Comparison of ENCODE assay signal across 16 cellular contexts in the genomic region with DNA sequence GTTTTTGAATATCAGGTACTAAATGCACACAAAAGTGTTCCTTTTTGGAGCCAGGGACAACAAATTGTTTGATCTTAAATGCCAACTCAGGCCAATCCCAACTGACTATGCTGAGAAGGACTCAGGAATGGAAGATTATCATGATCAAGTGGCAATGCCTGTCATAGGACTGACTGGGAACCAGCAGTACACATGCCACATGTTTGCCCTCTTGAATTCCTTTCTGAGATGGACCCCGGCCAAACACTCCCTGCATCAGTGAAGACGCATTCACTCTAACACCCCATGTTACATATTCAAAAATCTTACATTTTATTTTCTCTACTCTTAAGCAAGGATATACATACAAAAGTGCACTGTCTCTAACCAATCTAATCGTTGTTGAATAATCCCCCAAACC. TPM values are rescaled to one million over a fixed set of nuclear protein-coding genes. Genes with fewer than 3 reads are reported as not detected.
A peak's percentile ranks its signal among the peaks of the same experiment; 100 is the strongest.
DNase-seq lines count a peak whose midpoint lies in the region; ATAC-seq and TF ChIP-seq lines count a peak whose summit lies in the region.
"Had no signal": no experiment of that assay in that cellular context is flagged by ENCODE, and none has a peak within 500 bp of the region (broad histone marks: within the 10 kb centered on the region; RNA-seq: fewer than 3 reads in every experiment).

No MANE protein-coding gene starts in this region.

- H3K4me3 Mint-ChIP-seq in HFFc6 (no peak overlapping the region), osteocyte (ENCODE audit: unreplicated experiment) (no peak overlapping the region)
- H3K4me3 Mint-ChIP-seq: CD4-positive, alpha-beta T cell had no signal

- H3K27me3 ChIP-seq in lower lobe of right lung (ENCODE audit: low read depth) (no peaks in the 10 kb centered on the region), upper lobe of right lung (no peaks in the 10 kb centered on the region)

- no peak for TF ChIP-seq CTCF in HFFc6 (IDR thresholded peaks at IDR 0.05)
- no peak for TF ChIP-seq CTCF in lower lobe of right lung (IDR thresholded peaks at IDR 0.05)
- no peak for TF ChIP-seq CTCF in upper lobe of right lung (IDR thresholded peaks at IDR 0.05)
- TF ChIP-seq CTCF in osteocyte (IDR thresholded peaks at IDR 0.05) = no peak

- H3K9me3 ChIP-seq in lower lobe of right lung (no peaks in the 10 kb centered on the region), upper lobe of right lung (no peaks in the 10 kb centered on the region)
- H3K9me3 ChIP-seq: A549, Caco-2 had no signal

- DNase-seq in Right ventricle myocardium inferior (ENCODE audit: missing footprints) (no peak), cardiac septum (ENCODE audit: low spot score) (no peak), HFFc6 (no peak), lower lobe of right lung (no peak), upper lobe of right lung (no peak), osteocyte (ENCODE audit: extremely low spot score, unreplicated experiment) (no peak)
- DNase-seq: AML-193; Caco-2; CD4-positive, alpha-beta T cell; GOT3; H7 had no signal

- H3K27me3 Mint-ChIP-seq in HFFc6 (ENCODE audit: insufficient read depth) (peaks cover 1% of the 10 kb centered on the region), osteocyte (ENCODE audit: unreplicated experiment) (no peaks in the 10 kb centered on the region)

- peaks cover 65% of the 10 kb centered on the region for H3K4me1 Mint-ChIP-seq in HFFc6 (ENCODE audit: low read depth)
- peaks cover 25% of the 10 kb centered on the region for H3K4me1 Mint-ChIP-seq in osteocyte (ENCODE audit: unreplicated experiment)

- H3K27ac ChIP-seq in lower lobe of right lung = no peak overlapping the region
- H3K27ac ChIP-seq in upper lobe of right lung = no peak overlapping the region
- H3K27ac ChIP-seq: 22Rv1, A549, C4-2B had no signal

- ATAC-seq in Right ventricle myocardium inferior = peak; percentile 46
- ATAC-seq in lower lobe of right lung = peak; percentile 60 to 63
- peak; percentile 67 for ATAC-seq in upper lobe of right lung
- ATAC-seq in HG03521 (IDR thresholded peaks at IDR 0.05; ENCODE audit: unreplicated experiment) = no peak
- ATAC-seq: A549, HCT116 had no signal

- no peak overlapping the region for H3K4me3 ChIP-seq in lower lobe of right lung
- no peak overlapping the region for H3K4me3 ChIP-seq in upper lobe of right lung
- H3K4me3 ChIP-seq: A549 had no signal

- no peaks in the 10 kb centered on the region for H3K9me3 Mint-ChIP-seq in HFFc6
- H3K9me3 Mint-ChIP-seq in osteocyte (ENCODE audit: unreplicated experiment) = peaks cover 7% of the 10 kb centered on the region

- H3K36me3 ChIP-seq in lower lobe of right lung = no peaks in the 10 kb centered on the region
- no peaks in the 10 kb centered on the region for H3K36me3 ChIP-seq in upper lobe of right lung

- intact Hi-C loops in Right ventricle myocardium inferior (cut with DNase I) = no loop called here
- intact Hi-C loops in cardiac septum (cut with DNase I) = no loop called here
- intact Hi-C loops in lower lobe of right lung (cut with DNase I) = no loop called here
- intact Hi-C loops in upper lobe of right lung (cut with DNase I) = no loop called here

- H3K27ac Mint-ChIP-seq in HFFc6 (0 out of 2 replicates have a peak overlapping the region, but pooled peaks have one; percentile 20), osteocyte (ENCODE audit: unreplicated experiment) (no peak overlapping the region)
- H3K27ac Mint-ChIP-seq: CD4-positive, alpha-beta T cell had no signal

- H3K4me1 ChIP-seq in lower lobe of right lung = no peaks in the 10 kb centered on the region
- peaks cover 3% of the 10 kb centered on the region for H3K4me1 ChIP-seq in upper lobe of right lung
- H3K4me1 ChIP-seq: A549, Caco-2 had no signal

- peaks cover 23% of the 10 kb centered on the region for H3K36me3 Mint-ChIP-seq in HFFc6 (ENCODE audit: low read depth)
- peaks cover 3% of the 10 kb centered on the region for H3K36me3 Mint-ChIP-seq in osteocyte (ENCODE audit: unreplicated experiment)

RNA-seq across cellular contexts. Expression of a gene that starts 36.1 kb away (rescaled TPM):
- total RNA-seq in Right ventricle myocardium inferior (not detected), cardiac septum (not detected), lower lobe of right lung (162 TPM), upper lobe of right lung (197 TPM), osteocyte (not detected in 2 replicates)
- total RNA-seq in HFFc6 (2021; fragmentation: NEBNext Ultra II Directional; extraction: Animal tissue kit (Norgen Biotek cat#: 25700)) = not detected
- total RNA-seq: Caco-2; CD4-positive, alpha-beta T cell had no signal

Comparison
In these comparisons a context has a peak if more than half of its experiments do, and no peak if none do; other contexts are left out.
1. RNA of a gene that starts 36.1 kb away (total RNA-seq): 197 TPM in upper lobe of right lung (single experiment) and 162 TPM in lower lobe of right lung (single experiment); not detected in Right ventricle myocardium inferior (single experiment), not detected in cardiac septum (single experiment), not detected in HFFc6 and not detected in osteocyte; every median in the first group is over 100 times any median in the second.